ENCODE assay signal across 30 cellular contexts in genomic region chr17:64071111-64071510, GRCh38.
"Had no signal": no experiment of that assay in that cellular context is flagged by ENCODE, and none has a peak within 500 bp of the region (broad histone marks: within the 10 kb centered on the region; RNA-seq: fewer than 3 reads in every experiment).

No MANE protein-coding gene starts in this region.

- H3K4me3 ChIP-seq: ascending aorta, body of pancreas, MG63, SK-N-MC had no signal

- H3K4me3 Mint-ChIP-seq: activated B cell treated with CpG ODN at 0.5 μM for 24 hours; activated CD4-positive, alpha-beta memory T cell treated with anti-CD3 and anti-CD28 coated beads, Interleukin-2, amount 10 ng/mL, durations not matched to agents 7 days and 5 days; activated naive CD8-positive, alpha-beta T cell treated with anti-CD3 and anti-CD28 coated beads, Interleukin-2, amount 50 U/mL, for 24 hours; T-cell had no signal

- H3K27me3 ChIP-seq: ascending aorta, body of pancreas, MG63 had no signal

- H3K9me3 ChIP-seq: body of pancreas had no signal

- ATAC-seq: activated naive CD8-positive, alpha-beta T cell treated with anti-CD3 and anti-CD28 coated beads, Interleukin-2, amount 50 U/mL, for 24 hours; body of pancreas; Right ventricle myocardium inferior; T-cell had no signal

- DNase-seq: activated B cell treated with CpG ODN at 0.5 μM for 24 hours; activated CD4-positive, alpha-beta memory T cell treated with anti-CD3 and anti-CD28 coated beads, Interleukin-2, amount 10 ng/mL, durations not matched to agents 7 days and 5 days; activated CD4-positive, alpha-beta T cell treated with anti-CD3 and anti-CD28 coated beads for 1 hour; activated CD4-positive, alpha-beta T cell treated with anti-CD3 and anti-CD28 coated beads, Interleukin-2, amount 50 U/mL, for 1 hour; activated naive CD4-positive, alpha-beta T cell treated with anti-CD3 and anti-CD28 coated beads, Interleukin-2, amount 50 U/mL, for 16 hours; activated naive CD8-positive, alpha-beta T cell treated with anti-CD3 and anti-CD28 coated beads, Interleukin-2, amount 50 U/mL, for 24 hours; activated T-cell treated with anti-CD3 and anti-CD28 coated beads for 4 hours; activated T-cell treated with anti-CD3 and anti-CD28 coated beads, Interleukin-2, amount 50 U/mL, for 48 hours; amniotic stem cell; body of pancreas; central memory CD4-positive, alpha-beta T cell; MG63; MV-4-11; NCI-H1092 treated with DMSO at 0.1 percent for 48 hours; NCI-H1417 treated with DMSO at 0.1 percent for 48 hours; NCI-H1694; NCI-H2029; NCI-H2107; NCI-H2171 treated with DMSO at 0.1 percent for 48 hours; NCI-H345; NCI-H510A; NCI-H526 treated with DMSO at 0.1 percent for 48 hours; NCI-H82; RPMI8226; T-cell; T-helper 9 cell had no signal

- H3K4me1 ChIP-seq: ascending aorta had no signal

- H3K27ac Mint-ChIP-seq: activated B cell treated with CpG ODN at 0.5 μM for 24 hours; activated CD4-positive, alpha-beta memory T cell treated with anti-CD3 and anti-CD28 coated beads, Interleukin-2, amount 10 ng/mL, durations not matched to agents 7 days and 5 days; activated naive CD8-positive, alpha-beta T cell treated with anti-CD3 and anti-CD28 coated beads, Interleukin-2, amount 50 U/mL, for 24 hours; activated T-helper 2 cell treated with anti-CD3 and anti-CD28 coated beads, Interferon-gamma antibody, Interleukin-2, Interleukin-4, amounts not matched to agents 10 μg/mL and 5 μg/mL and 100 μg/mL, durations not matched to agents 14 hours and 24 hours and 36 hours had no signal

- H3K27ac ChIP-seq: ascending aorta, body of pancreas, SK-N-MC had no signal

- H3K27me3 Mint-ChIP-seq: activated B cell treated with CpG ODN at 0.5 μM for 24 hours; activated CD4-positive, alpha-beta memory T cell treated with anti-CD3 and anti-CD28 coated beads, Interleukin-2, amount 10 ng/mL, durations not matched to agents 7 days and 5 days; activated naive CD8-positive, alpha-beta T cell treated with anti-CD3 and anti-CD28 coated beads, Interleukin-2, amount 50 U/mL, for 24 hours; T-cell had no signal
